Comparison of ENCODE assay signal across 8 cellular contexts in genomic region chr14:31937730-31938346, GRCh38.
DNase-seq lines count a peak whose midpoint lies in the region; ATAC-seq lines count a peak whose summit lies in the region.

No MANE protein-coding gene starts in this region.

- H3K27ac ChIP-seq in right cardiac atrium (ENCODE audit: low read length), result no peak overlapping the region

- no peaks in the 10 kb centered on the region for H3K36me3 Mint-ChIP-seq in activated T-helper 2 cell treated with anti-CD3 and anti-CD28 coated beads, Interferon-gamma antibody, Interleukin-2, Interleukin-4, amounts not matched to agents 10 μg/mL and 5 μg/mL and 100 μg/mL, durations not matched to agents 14 hours and 24 hours and 36 hours (ENCODE audit: low read depth)

- intact Hi-C loops in activated T-helper 2 cell treated with anti-CD3 and anti-CD28 coated beads, Interferon-gamma antibody, Interleukin-2, Interleukin-4, amounts not matched to agents 10 μg/mL and 5 μg/mL and 100 μg/mL, durations not matched to agents 14 hours and 24 hours and 36 hours (cut with micrococcal nuclease), result loop anchor here (1.0 kb wide), 1 partner anchor 11 kb away; no protein-coding TSS in a partner anchor
- intact Hi-C loops in right cardiac atrium (cut with DNase I), result loop anchor here in 2 of 4 donors (10.0 kb wide), 2 partner anchors 137 to 317 kb away; partner anchors contain the start of gene ARHGAP5 (in 1 of the 2)

- peak overlapping the region; percentile 62 for H3K27ac Mint-ChIP-seq in activated T-helper 2 cell treated with anti-CD3 and anti-CD28 coated beads, Interferon-gamma antibody, Interleukin-2, Interleukin-4, amounts not matched to agents 10 μg/mL and 5 μg/mL and 100 μg/mL, durations not matched to agents 14 hours and 24 hours and 36 hours

- peaks cover 2% of the 10 kb centered on the region for H3K4me1 ChIP-seq in right cardiac atrium (ENCODE audit: control insufficient read depth, insufficient read depth, low read length)

- no peak overlapping the region for H3K4me3 Mint-ChIP-seq in activated T-helper 2 cell treated with anti-CD3 and anti-CD28 coated beads, Interferon-gamma antibody, Interleukin-2, Interleukin-4, amounts not matched to agents 10 μg/mL and 5 μg/mL and 100 μg/mL, durations not matched to agents 14 hours and 24 hours and 36 hours (ENCODE audit: low read depth)

- ATAC-seq in GM18508 (IDR thresholded peaks at IDR 0.05; ENCODE audit: insufficient read depth, unreplicated experiment), result peak; percentile 99
- peak; percentile 100 for ATAC-seq in HG02763 (IDR thresholded peaks at IDR 0.05; ENCODE audit: unreplicated experiment)
- peak; percentile 67 to 90 for ATAC-seq in right cardiac atrium

- H3K4me3 ChIP-seq in right cardiac atrium (ENCODE audit: low read length), result no peak overlapping the region

- no peaks in the 10 kb centered on the region for H3K9me3 ChIP-seq in right cardiac atrium (ENCODE audit: control insufficient read depth, low read length)

- 64% methylated on average over 3 of the region's 3 CpGs for WGBS in right cardiac atrium

- no peaks in the 10 kb centered on the region for H3K27me3 ChIP-seq in right cardiac atrium (ENCODE audit: control insufficient read depth, insufficient read depth)

- DNase-seq in OCI-M1 (lab: John Stamatoyannopoulos, UW) (peak; percentile 46), right cardiac atrium (peak in 1 of 3 donors; percentile 55), NCI-H146 treated with DMSO at 0.1 percent for 48 hours (lab: John Stamatoyannopoulos, UW; ENCODE audit: unreplicated experiment) (no peak), NCI-H1417 treated with DMSO at 0.1 percent for 48 hours (lab: John Stamatoyannopoulos, UW) (no peak)
- DNase-seq in activated T-helper 2 cell treated with anti-CD3 and anti-CD28 coated beads, Interferon-gamma antibody, Interleukin-2, Interleukin-4, amounts not matched to agents 10 μg/mL and 5 μg/mL and 100 μg/mL, durations not matched to agents 14 hours and 24 hours and 36 hours (ENCODE audit: low spot score), result peak; percentile 65
- DNase-seq in stimulated activated CD4-positive, alpha-beta T cell treated with anti-CD3 and anti-CD28 coated beads, TNF-alpha, amount 100 ng/mL, for 24 hours (ENCODE audit: low read depth in 3 of 3), result peak; percentile 51 to 67 (median 57)

- no peaks in the 10 kb centered on the region for H3K27me3 Mint-ChIP-seq in activated T-helper 2 cell treated with anti-CD3 and anti-CD28 coated beads, Interferon-gamma antibody, Interleukin-2, Interleukin-4, amounts not matched to agents 10 μg/mL and 5 μg/mL and 100 μg/mL, durations not matched to agents 14 hours and 24 hours and 36 hours (ENCODE audit: low read depth)

- H3K9me3 Mint-ChIP-seq in activated T-helper 2 cell treated with anti-CD3 and anti-CD28 coated beads, Interferon-gamma antibody, Interleukin-2, Interleukin-4, amounts not matched to agents 10 μg/mL and 5 μg/mL and 100 μg/mL, durations not matched to agents 14 hours and 24 hours and 36 hours, result no peaks in the 10 kb centered on the region

- H3K4me1 Mint-ChIP-seq in activated T-helper 2 cell treated with anti-CD3 and anti-CD28 coated beads, Interferon-gamma antibody, Interleukin-2, Interleukin-4, amounts not matched to agents 10 μg/mL and 5 μg/mL and 100 μg/mL, durations not matched to agents 14 hours and 24 hours and 36 hours (ENCODE audit: low read depth), result peaks cover 28% of the 10 kb centered on the region

Comparison
In these comparisons a context has a peak if more than half of its experiments do, and no peak if none do; other contexts are left out.
1. DNase-seq: peak in OCI-M1 (single experiment), activated T-helper 2 cell treated with anti-CD3 and anti-CD28 coated beads, Interferon-gamma antibody, Interleukin-2, Interleukin-4, amounts not matched to agents 10 μg/mL and 5 μg/mL and 100 μg/mL, durations not matched to agents 14 hours and 24 hours and 36 hours (single experiment) and stimulated activated CD4-positive, alpha-beta T cell treated with anti-CD3 and anti-CD28 coated beads, TNF-alpha, amount 100 ng/mL, for 24 hours (3 of 3); none in NCI-H146 treated with DMSO at 0.1 percent for 48 hours (single experiment) and NCI-H1417 treated with DMSO at 0.1 percent for 48 hours (single experiment).
2. Peak in every context shown above with its lines, with median percentiles within 50 percentile points of each other: ATAC-seq.